ENCODE assay signal across 21 cellular contexts in the genomic region with DNA sequence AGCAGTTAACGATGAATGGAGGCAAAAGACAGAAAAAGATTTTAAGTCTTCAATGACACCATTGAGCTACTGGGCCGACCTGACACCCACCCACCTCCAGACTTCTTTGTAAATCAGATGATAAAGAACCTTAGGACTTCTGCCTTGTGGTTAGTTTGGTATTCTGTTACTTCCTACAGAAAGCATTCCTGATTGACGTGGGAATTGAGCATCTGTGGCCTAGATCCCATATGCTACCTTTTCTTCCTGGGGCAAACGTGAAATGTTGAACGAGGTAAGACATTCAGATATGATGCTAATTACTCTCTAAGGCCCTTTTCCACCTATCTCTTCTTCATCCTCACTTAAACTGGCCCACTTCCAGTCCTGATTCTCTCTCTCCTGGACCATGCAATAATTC. TPM values are rescaled to one million over a fixed set of nuclear protein-coding genes. Genes with fewer than 3 reads are reported as not detected.
DNase-seq lines count a peak whose midpoint lies in the region; ATAC-seq, FAIRE-seq and TF ChIP-seq lines count a peak whose summit lies in the region.
"Had no signal": no experiment of that assay in that cellular context is flagged by ENCODE, and none has a peak within 500 bp of the region (broad histone marks: within the 10 kb centered on the region; RNA-seq: fewer than 3 reads in every experiment).

No MANE protein-coding gene starts in this region.

- H3K9me3 ChIP-seq in astrocyte (ENCODE audit: insufficient read depth, low read depth, low read length) (no peaks in the 10 kb centered on the region), keratinocyte (ENCODE audit: control insufficient read depth, low read depth, low read length) (no peaks in the 10 kb centered on the region)

- no peaks in the 10 kb centered on the region for H3K79me2 ChIP-seq in ACC112 (ENCODE audit: control insufficient read depth, insufficient read depth, low read length, unreplicated experiment)
- H3K79me2 ChIP-seq in astrocyte (ENCODE audit: insufficient read depth, low read length), result no peaks in the 10 kb centered on the region
- no peaks in the 10 kb centered on the region for H3K79me2 ChIP-seq in keratinocyte (ENCODE audit: control insufficient read depth, insufficient read depth, low read length)

- H3K4me2 ChIP-seq in astrocyte (ENCODE audit: low read length), result no peak overlapping the region
- H3K4me2 ChIP-seq in keratinocyte (ENCODE audit: control insufficient read depth, extremely low read depth, insufficient read depth, low read depth, low read length), result no peak overlapping the region

- H3K36me3 Mint-ChIP-seq in astrocyte (ENCODE audit: low read depth, unreplicated experiment), result no peaks in the 10 kb centered on the region

- dilution Hi-C loops in keratinocyte (cut with MboI; ENCODE audit: extremely low pct_ligation_motif_present, low sequenced_read_pairs), result no loop called here

- no peak for TF ChIP-seq CTCF in astrocyte (IDR thresholded peaks at IDR 0.05; ENCODE audit: insufficient read depth, low read depth, low read length)
- no peak for TF ChIP-seq CTCF in keratinocyte (optimal IDR thresholded peaks at IDR 0.05 in 1 of 3, IDR thresholded peaks at IDR 0.05 in 1 of 3, conservative IDR thresholded peaks at IDR 0.05 in 1 of 3; ENCODE audit: extremely low read depth in 1 of 3, insufficient read depth in 2 of 3, low read length in 3 of 3)

- H3K4me3 Mint-ChIP-seq in astrocyte (ENCODE audit: unreplicated experiment), result no peak overlapping the region

- no peaks in the 10 kb centered on the region for H3K9me3 Mint-ChIP-seq in astrocyte (ENCODE audit: unreplicated experiment)

- H3K36me3 ChIP-seq in ACC112 (ENCODE audit: insufficient read depth, low read length), result no peaks in the 10 kb centered on the region
- no peaks in the 10 kb centered on the region for H3K36me3 ChIP-seq in astrocyte (ENCODE audit: insufficient read depth, low read length)
- no peaks in the 10 kb centered on the region for H3K36me3 ChIP-seq in keratinocyte (ENCODE audit: control insufficient read depth in 2 of 2, extremely low read depth in 1 of 2, insufficient read depth in 2 of 2, low read length in 2 of 2)

- ATAC-seq in activated CD4-positive, CD25-positive, alpha-beta regulatory T cell treated with anti-CD3 and anti-CD28 coated beads, Interleukin-2, amount 50 U/mL, for 24 hours, result no peak
- ATAC-seq in HG03196 (IDR thresholded peaks at IDR 0.05; ENCODE audit: unreplicated experiment), result no peak

- H3K4me1 ChIP-seq in ACC112 (ENCODE audit: control insufficient read depth, insufficient read depth, low read length, unreplicated experiment), result peaks cover 32% of the 10 kb centered on the region
- H3K4me1 ChIP-seq in astrocyte (ENCODE audit: insufficient read depth, low read length), result peaks cover 5% of the 10 kb centered on the region
- H3K4me1 ChIP-seq in keratinocyte (ENCODE audit: control insufficient read depth, extremely low read depth, insufficient read depth, low read length), result peaks cover 16% of the 10 kb centered on the region

- peaks cover 22% of the 10 kb centered on the region for H3K27me3 Mint-ChIP-seq in astrocyte (ENCODE audit: low read depth, unreplicated experiment)

- no peaks in the 10 kb centered on the region for H3K9me1 ChIP-seq in keratinocyte (ENCODE audit: control insufficient read depth, extremely low read depth, insufficient read depth, low read length)

- H3K27ac Mint-ChIP-seq in astrocyte (ENCODE audit: unreplicated experiment), result peak overlapping the region; percentile 78

- H3K9ac ChIP-seq in astrocyte (ENCODE audit: low read length) (no peak overlapping the region), keratinocyte (ENCODE audit: control insufficient read depth, extremely low read depth, insufficient read depth, low read length) (no peak overlapping the region)

- peaks cover 19% of the 10 kb centered on the region for H3K4me1 Mint-ChIP-seq in astrocyte (ENCODE audit: low read depth, unreplicated experiment)

- H3K27me3 ChIP-seq in ACC112 (ENCODE audit: insufficient read depth, low read length) (peaks cover 22% of the 10 kb centered on the region), astrocyte (ENCODE audit: insufficient read depth, low read length) (peaks cover 7% of the 10 kb centered on the region), keratinocyte (ENCODE audit: control insufficient read depth, extremely low read depth, insufficient read depth, low read length) (peaks cover 9% of the 10 kb centered on the region)

- peak; percentile 29 for DNase-seq in HCEC 1CT
- peak; percentile 27 for DNase-seq in astrocyte (ENCODE audit: low read depth)
- DNase-seq in keratinocyte (ENCODE audit: low read depth, low spot score), result no peak
- DNase-seq in stimulated activated CD8-positive, alpha-beta memory T cell treated with anti-CD3 and anti-CD28 coated beads, Interleukin-4, amount 100 ng/mL, for 48 hours, result no peak
- DNase-seq: DMS79 treated with DMSO at 0.1 percent for 48 hours, KG1, MM.1S, NCI-H2029, NCI-H2227 treated with DMSO at 0.1 percent for 48 hours, NCI-H510A, NCI-H69, SHP77 had no signal

- H3K27ac ChIP-seq in ACC112 (ENCODE audit: low read depth, low read length), result peak overlapping the region; percentile 63
- no peak overlapping the region for H3K27ac ChIP-seq in astrocyte (ENCODE audit: low read depth, low read length)
- no peak overlapping the region for H3K27ac ChIP-seq in keratinocyte (ENCODE audit: control insufficient read depth, insufficient read depth, low read length)

- no peak for FAIRE-seq in astrocyte (lab: Jason Lieb, UNC)
- FAIRE-seq in keratinocyte (lab: Jason Lieb, UNC), result peak; percentile 39

- H2AFZ ChIP-seq in ACC112 (ENCODE audit: low read length, unreplicated experiment) (no peak overlapping the region), astrocyte (ENCODE audit: low read depth, low read length) (no peak overlapping the region), keratinocyte (ENCODE audit: control insufficient read depth, low read length) (no peak overlapping the region)

- H4K20me1 ChIP-seq in astrocyte (ENCODE audit: insufficient read depth, low read length) (no peaks in the 10 kb centered on the region), keratinocyte (ENCODE audit: control insufficient read depth, extremely low read depth, insufficient read depth, low read length) (no peaks in the 10 kb centered on the region)

- H3K4me3 ChIP-seq in ACC112 (ENCODE audit: low read depth, low read length) (no peak overlapping the region), astrocyte (ENCODE audit: insufficient read depth, low read depth, low read length) (no peak overlapping the region), keratinocyte (ENCODE audit: control insufficient read depth in 2 of 3, extremely low read depth in 1 of 3, insufficient read depth in 2 of 3, low read depth in 1 of 3, low read length in 3 of 3) (no peak overlapping the region)

RNA-seq across cellular contexts. Expression of gene PRLHR, which starts 10.2 kb away (rescaled TPM):
- total RNA-seq in astrocyte, result not detected in 2 replicates
- not detected in 3 replicates for polyA plus RNA-seq in keratinocyte
- polyA plus RNA-seq in keratinocyte (2011; ENCODE audit: low read depth), result not detected
- not detected in 2 replicates for polyA plus RNA-seq in keratinocyte (2011; cell fraction: cytosol; rRNA removed)
- polyA plus RNA-seq in keratinocyte (2011; cell fraction: nucleus; rRNA removed), result not detected in 2 replicates
- not detected in 2 replicates for polyA plus RNA-seq in keratinocyte (2012; ENCODE audit: low replicate concordance)
- not detected in 3 replicates for polyA minus RNA-seq in keratinocyte
- not detected for polyA minus RNA-seq in keratinocyte (2011; cell fraction: cytosol; rRNA and poly(A)+ RNA removed)
- polyA minus RNA-seq in keratinocyte (2011; cell fraction: nucleus; rRNA and poly(A)+ RNA removed), result not detected in 2 replicates
- total RNA-seq: A673, Calu3, H4, IMR-90, SK-MEL-5 had no signal
- polyA plus RNA-seq: BJ, IMR-90 had no signal

Comparison
In these comparisons a context has a peak if more than half of its experiments do, and no peak if none do; other contexts are left out.
1. DNase-seq: peak in HCEC 1CT (single experiment) and astrocyte (single experiment); none in keratinocyte (single experiment) and stimulated activated CD8-positive, alpha-beta memory T cell treated with anti-CD3 and anti-CD28 coated beads, Interleukin-4, amount 100 ng/mL, for 48 hours (single experiment).